In the genomic region with DNA sequence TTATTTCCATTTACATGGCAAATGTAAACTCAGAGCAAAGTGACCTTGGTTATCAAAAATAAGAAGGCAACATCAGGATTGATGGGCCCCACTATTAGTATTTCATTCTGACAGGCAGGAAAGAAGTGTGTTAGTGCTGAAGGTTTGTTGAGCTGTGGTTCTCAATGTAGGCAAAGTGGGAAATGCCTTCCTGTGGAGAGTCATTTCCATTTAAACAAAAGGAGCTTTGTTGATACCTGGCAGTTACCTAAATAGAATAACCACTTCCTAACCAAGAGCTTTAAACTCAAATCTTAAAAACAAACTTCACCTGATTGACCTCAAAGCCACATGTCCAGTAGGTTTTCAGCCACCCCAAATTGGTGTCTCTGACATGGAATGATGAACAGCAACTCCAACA, we compare ENCODE assay signal across 1 cellular context.
TF ChIP-seq lines count a peak whose summit lies in the region.

No MANE protein-coding gene starts in this region.

TF ChIP-seq in WTC11, 78 proteins besides CTCF, POLR2A, EP300 and RAD21 (continued from another document):
- no peak for TF ChIP-seq MXD4 (CRISPR knock-in tag; IDR thresholded peaks at IDR 0.05; ENCODE audit: borderline replicate concordance)
